Comparison of ENCODE assay signal across 11 cellular contexts in genomic region chr6:73511796-73512195, GRCh38. TPM values are rescaled to one million over a fixed set of nuclear protein-coding genes. Genes with fewer than 3 reads are reported as not detected.
DNase-seq lines count a peak whose midpoint lies in the region; ATAC-seq and TF ChIP-seq lines count a peak whose summit lies in the region.
"Had no signal": no experiment of that assay in that cellular context is flagged by ENCODE, and none has a peak within 500 bp of the region (broad histone marks: within the 10 kb centered on the region; RNA-seq: fewer than 3 reads in every experiment).

No MANE protein-coding gene starts in this region.

- no peaks in the 10 kb centered on the region for H4K20me1 ChIP-seq in KMS-11 (ENCODE audit: insufficient read depth)

- CTCF ChIA-PET in activated CD8-positive, alpha-beta memory T cell treated with anti-CD3 and anti-CD28 coated beads, Interleukin-2, amount 10 ng/mL, durations not matched to agents 7 days and 5 days (lab: Charles Lee) = interaction anchor here (4.1 kb wide), 1 partner anchor 99 kb away, joined by 47 read pairs; no protein-coding TSS in a partner anchor

- H3K27ac Mint-ChIP-seq in activated CD8-positive, alpha-beta memory T cell treated with anti-CD3 and anti-CD28 coated beads, Interleukin-2, amount 10 ng/mL, durations not matched to agents 7 days and 5 days = peak overlapping the region; percentile 58
- peak overlapping the region; percentile 8 to 80 (median 44) for H3K27ac Mint-ChIP-seq in immature natural killer cell

- no peaks in the 10 kb centered on the region for H3K27me3 ChIP-seq in KMS-11 (ENCODE audit: insufficient read depth, low read depth)
- H3K27me3 ChIP-seq: vagina had no signal

- peaks cover 83% of the 10 kb centered on the region for H3K4me1 ChIP-seq in KMS-11 (ENCODE audit: low read depth, poor library complexity, severe bottlenecking)

- ATAC-seq in activated CD8-positive, alpha-beta memory T cell treated with anti-CD3 and anti-CD28 coated beads, Interleukin-2, amount 10 ng/mL, durations not matched to agents 7 days and 5 days = no peak
- ATAC-seq: activated naive CD8-positive, alpha-beta T cell treated with anti-CD3 and anti-CD28 coated beads, Interleukin-2, amount 50 U/mL, for 24 hours had no signal

- peaks cover 28% of the 10 kb centered on the region for H3K4me1 Mint-ChIP-seq in activated CD8-positive, alpha-beta memory T cell treated with anti-CD3 and anti-CD28 coated beads, Interleukin-2, amount 10 ng/mL, durations not matched to agents 7 days and 5 days
- H3K4me1 Mint-ChIP-seq in immature natural killer cell = peaks cover 21 to 29% of the 10 kb centered on the region in 2 donors

- H3K9me3 Mint-ChIP-seq in activated CD8-positive, alpha-beta memory T cell treated with anti-CD3 and anti-CD28 coated beads, Interleukin-2, amount 10 ng/mL, durations not matched to agents 7 days and 5 days (ENCODE audit: low read depth) = no peaks in the 10 kb centered on the region
- no peaks in the 10 kb centered on the region for H3K9me3 Mint-ChIP-seq in immature natural killer cell
- H3K9me3 Mint-ChIP-seq: activated naive CD8-positive, alpha-beta T cell treated with anti-CD3 and anti-CD28 coated beads, Interleukin-2, amount 50 U/mL, for 24 hours; naive B cell had no signal

- DNase-seq in activated CD8-positive, alpha-beta memory T cell treated with anti-CD3 and anti-CD28 coated beads, Interleukin-2, amount 10 ng/mL, durations not matched to agents 7 days and 5 days = no peak
- no peak for DNase-seq in activated CD8-positive, alpha-beta memory T cell treated with anti-CD3 and anti-CD28 coated beads, Interleukin-2, amount 50 U/mL, for 4 hours
- DNase-seq in immature natural killer cell (no peak), posterior cingulate gyrus (no peak), NCI-H2227 (lab: John Stamatoyannopoulos, UW; ENCODE audit: unreplicated experiment) (no peak)
- DNase-seq: activated naive CD8-positive, alpha-beta T cell treated with anti-CD3 and anti-CD28 coated beads, Interleukin-2, amount 50 U/mL, for 24 hours; naive B cell; NCI-H1417; NCI-H446 had no signal

- H2AFZ ChIP-seq in KMS-11 (ENCODE audit: low read depth) = no peak overlapping the region

- H3K27ac ChIP-seq in KMS-11 = peak overlapping the region; percentile 48; the same call in 1 of the 2 replicates
- H3K27ac ChIP-seq: vagina had no signal

- no peak overlapping the region for H3K9ac ChIP-seq in KMS-11

- H3K79me2 ChIP-seq in KMS-11 (ENCODE audit: insufficient read depth, low read depth) = peaks cover 6% of the 10 kb centered on the region; the same call in 1 of the 2 replicates

- peak overlapping the region; percentile 33; the same call in 1 of the 2 replicates for H3K4me2 ChIP-seq in KMS-11

- H3K4me3 ChIP-seq in KMS-11 (IDR thresholded peaks at IDR 0.05; ENCODE audit: insufficient read depth, low read depth, low read length) = no peak overlapping the region
- H3K4me3 ChIP-seq: vagina had no signal

- H3K36me3 Mint-ChIP-seq in activated CD8-positive, alpha-beta memory T cell treated with anti-CD3 and anti-CD28 coated beads, Interleukin-2, amount 10 ng/mL, durations not matched to agents 7 days and 5 days = peaks cover 26% of the 10 kb centered on the region
- H3K36me3 Mint-ChIP-seq in immature natural killer cell = peaks cover 0 to 18% (median under 1%) of the 10 kb centered on the region in 3 donors

- intact Hi-C loops in posterior cingulate gyrus (cut with DNase I) = no loop called here

- H3K27me3 Mint-ChIP-seq in activated CD8-positive, alpha-beta memory T cell treated with anti-CD3 and anti-CD28 coated beads, Interleukin-2, amount 10 ng/mL, durations not matched to agents 7 days and 5 days = no peaks in the 10 kb centered on the region
- peaks cover 2 to 13% (median 9%) of the 10 kb centered on the region in 3 donors for H3K27me3 Mint-ChIP-seq in immature natural killer cell (ENCODE audit: low read depth in 3 of 3)
- H3K27me3 Mint-ChIP-seq: activated naive CD8-positive, alpha-beta T cell treated with anti-CD3 and anti-CD28 coated beads, Interleukin-2, amount 50 U/mL, for 24 hours; naive B cell had no signal

- 0 out of 2 replicates have a peak, but pooled peaks cover under 1% of the 10 kb centered on the region for H3K36me3 ChIP-seq in KMS-11 (ENCODE audit: insufficient read depth)

- no peak for TF ChIP-seq CTCF in KMS-11 (conservative IDR thresholded peaks at IDR 0.05; ENCODE audit: low read depth, low read length)

- no peak overlapping the region for H3K4me3 Mint-ChIP-seq in activated CD8-positive, alpha-beta memory T cell treated with anti-CD3 and anti-CD28 coated beads, Interleukin-2, amount 10 ng/mL, durations not matched to agents 7 days and 5 days
- no peak overlapping the region for H3K4me3 Mint-ChIP-seq in immature natural killer cell
- H3K4me3 Mint-ChIP-seq: naive B cell had no signal

RNA-seq across cellular contexts. Expression of gene EEF1A1, which starts 9.0 kb away (rescaled TPM):
- total RNA-seq in activated CD8-positive, alpha-beta memory T cell treated with anti-CD3 and anti-CD28 coated beads, Interleukin-2, amount 10 ng/mL, durations not matched to agents 7 days and 5 days = 1,000 to 10,000 TPM; 5,026 to 6,984 TPM
- over 10,000 TPM in 1 of 3 donors, 1,000 to 10,000 TPM in 2; 4,920 to 10,209 (median 5,498) TPM for polyA plus RNA-seq in immature natural killer cell

RNA-seq across cellular contexts. Expression of gene MTO1, which starts 50.3 kb away (rescaled TPM):
- 10 to 100 TPM; 65.8 to 66.6 TPM for total RNA-seq in activated CD8-positive, alpha-beta memory T cell treated with anti-CD3 and anti-CD28 coated beads, Interleukin-2, amount 10 ng/mL, durations not matched to agents 7 days and 5 days
- polyA plus RNA-seq in immature natural killer cell = 10 to 100 TPM; 12.3 to 40.4 (median 28.5) TPM

RNA-seq across cellular contexts. Expression of gene CGAS, which starts 59.7 kb away (rescaled TPM):
- 10 to 100 TPM; 54.3 to 58.9 TPM for total RNA-seq in activated CD8-positive, alpha-beta memory T cell treated with anti-CD3 and anti-CD28 coated beads, Interleukin-2, amount 10 ng/mL, durations not matched to agents 7 days and 5 days
- polyA plus RNA-seq in immature natural killer cell = 10 to 100 TPM in 1 of 3 donors, 1 to 10 TPM in 2; 4.0 to 11.7 (median 7.7) TPM
